ENCODE assay signal across 31 cellular contexts in the genomic region with DNA sequence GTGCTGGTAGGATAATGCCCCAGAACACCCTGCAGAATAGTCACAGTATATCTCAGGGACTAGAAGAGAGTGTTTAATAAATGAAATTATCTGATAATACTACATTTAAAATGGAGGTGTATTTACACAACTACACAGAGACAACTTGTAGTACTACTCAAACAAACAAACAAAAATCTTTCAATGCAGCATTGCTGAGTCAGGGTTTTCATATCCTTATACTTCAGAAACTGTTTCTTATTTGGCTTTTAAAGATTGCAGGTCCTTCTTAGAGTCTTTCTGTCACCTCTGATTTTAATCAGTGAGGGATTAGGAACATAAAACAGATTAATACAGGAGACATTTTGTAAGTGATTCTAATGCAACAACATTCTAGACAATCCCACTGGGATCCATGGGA. TPM values are rescaled to one million over a fixed set of nuclear protein-coding genes. Genes with fewer than 3 reads are reported as not detected.
"Had no signal": no experiment of that assay in that cellular context is flagged by ENCODE, and none has a peak within 500 bp of the region (broad histone marks: within the 10 kb centered on the region; RNA-seq: fewer than 3 reads in every experiment).

No MANE protein-coding gene starts in this region.

- DNase-seq: colonic mucosa; effector CD8-positive, alpha-beta T cell; foreskin keratinocyte; heart left ventricle; left cardiac atrium; mesenchymal stem cell; mucosa of descending colon; naive B cell; occipital lobe; pancreas; stimulated activated CD4-positive, alpha-beta T cell treated with anti-CD3 and anti-CD28 coated beads, Interleukin-12 subunit alpha, Interleukin-12 subunit beta, amount 100 ng/mL, for 4 hours; stimulated activated CD4-positive, alpha-beta T cell treated with anti-CD3 and anti-CD28 coated beads, Interleukin-1b, Interleukin-23, amount 100 ng/mL, for 48 hours; stimulated activated CD4-positive, alpha-beta T cell treated with anti-CD3 and anti-CD28 coated beads, Interleukin-4, amount 100 ng/mL, for 1 hour; stimulated activated CD8-positive, alpha-beta memory T cell treated with anti-CD3 and anti-CD28 coated beads, Interleukin-4, amount 100 ng/mL, for 48 hours; stimulated activated naive CD4-positive, alpha-beta T cell; stomach; thyroid gland; trophoblast cell had no signal

- H3K27ac Mint-ChIP-seq: dendritic cell treated with granulocyte-macrophage colony-stimulating factor and Interleukin-4, amounts not matched to agents 40 ng/mL and 50 ng/mL, for 4 days; mesothelial cell of epicardium; naive B cell; natural killer cell treated with Interleukin-12 subunit alpha and Interleukin-12 subunit beta and Interleukin-15 and Interleukin-18, amount 100 ng/mL, for 72 hours had no signal

- ATAC-seq: foreskin keratinocyte; gastroesophageal sphincter; heart left ventricle; left cardiac atrium; left lung; mucosa of descending colon; natural killer cell treated with Interleukin-12 subunit alpha and Interleukin-12 subunit beta and Interleukin-15 and Interleukin-18, amount 100 ng/mL, for 72 hours; pancreas; sciatic nerve had no signal

- H3K9me3 Mint-ChIP-seq: dendritic cell treated with granulocyte-macrophage colony-stimulating factor and Interleukin-4, amounts not matched to agents 40 ng/mL and 50 ng/mL, for 4 days; mesothelial cell of epicardium; naive B cell had no signal

- H3K79me2 ChIP-seq: hepatocyte had no signal

- H3K36me3 Mint-ChIP-seq: mesothelial cell of epicardium; naive B cell; natural killer cell treated with Interleukin-12 subunit alpha and Interleukin-12 subunit beta and Interleukin-15 and Interleukin-18, amount 100 ng/mL, for 72 hours had no signal

- H3K36me3 ChIP-seq: colonic mucosa, esophagus muscularis mucosa, gastroesophageal sphincter, heart left ventricle, left lung, pancreas, stomach, thyroid gland had no signal

- H3K9me3 ChIP-seq: colonic mucosa, esophagus muscularis mucosa, gastroesophageal sphincter, heart left ventricle, left lung, mucosa of descending colon, pancreas, stomach, thyroid gland had no signal

- H3K4me1 ChIP-seq: colonic mucosa, foreskin keratinocyte, left lung, pancreas, stomach, thyroid gland had no signal

- H3K4me2 ChIP-seq: hepatocyte, smooth muscle cell had no signal

- H3K27me3 Mint-ChIP-seq: dendritic cell treated with granulocyte-macrophage colony-stimulating factor and Interleukin-4, amounts not matched to agents 40 ng/mL and 50 ng/mL, for 4 days; naive B cell; natural killer cell treated with Interleukin-12 subunit alpha and Interleukin-12 subunit beta and Interleukin-15 and Interleukin-18, amount 100 ng/mL, for 72 hours had no signal

- FAIRE-seq: endothelial cell of umbilical vein, islet of Langerhans, pancreas had no signal

- H3K4me3 Mint-ChIP-seq: dendritic cell treated with granulocyte-macrophage colony-stimulating factor and Interleukin-4, amounts not matched to agents 40 ng/mL and 50 ng/mL, for 4 days; mesothelial cell of epicardium; naive B cell; natural killer cell treated with Interleukin-12 subunit alpha and Interleukin-12 subunit beta and Interleukin-15 and Interleukin-18, amount 100 ng/mL, for 72 hours had no signal

- H3K27ac ChIP-seq: colonic mucosa, esophagus muscularis mucosa, foreskin keratinocyte, gastroesophageal sphincter, heart left ventricle, hepatocyte, left lung, pancreas, stomach, thyroid gland had no signal

- H2AFZ ChIP-seq: hepatocyte had no signal

- H3K4me1 Mint-ChIP-seq: naive B cell had no signal

- H3K27me3 ChIP-seq: colonic mucosa, esophagus muscularis mucosa, foreskin keratinocyte, gastroesophageal sphincter, heart left ventricle, hepatocyte, left lung, pancreas, stomach, thyroid gland had no signal

- H3K4me3 ChIP-seq: colonic mucosa, esophagus muscularis mucosa, gastroesophageal sphincter, heart left ventricle, hepatocyte, left lung, mucosa of descending colon, pancreas, smooth muscle cell, stomach, thyroid gland had no signal

RNA-seq across cellular contexts. Expression of a gene that starts 57.4 kb away (rescaled TPM):
- total RNA-seq: endothelial cell of umbilical vein; lung microvascular endothelial cell; natural killer cell treated with Interleukin-12 subunit alpha and Interleukin-12 subunit beta and Interleukin-15 and Interleukin-18, amount 100 ng/mL, for 72 hours; pulmonary artery endothelial cell had no signal
- polyA plus RNA-seq: endothelial cell of umbilical vein, foreskin keratinocyte had no signal
